15 cellular contexts compared by ENCODE assay signal in the genomic region with DNA sequence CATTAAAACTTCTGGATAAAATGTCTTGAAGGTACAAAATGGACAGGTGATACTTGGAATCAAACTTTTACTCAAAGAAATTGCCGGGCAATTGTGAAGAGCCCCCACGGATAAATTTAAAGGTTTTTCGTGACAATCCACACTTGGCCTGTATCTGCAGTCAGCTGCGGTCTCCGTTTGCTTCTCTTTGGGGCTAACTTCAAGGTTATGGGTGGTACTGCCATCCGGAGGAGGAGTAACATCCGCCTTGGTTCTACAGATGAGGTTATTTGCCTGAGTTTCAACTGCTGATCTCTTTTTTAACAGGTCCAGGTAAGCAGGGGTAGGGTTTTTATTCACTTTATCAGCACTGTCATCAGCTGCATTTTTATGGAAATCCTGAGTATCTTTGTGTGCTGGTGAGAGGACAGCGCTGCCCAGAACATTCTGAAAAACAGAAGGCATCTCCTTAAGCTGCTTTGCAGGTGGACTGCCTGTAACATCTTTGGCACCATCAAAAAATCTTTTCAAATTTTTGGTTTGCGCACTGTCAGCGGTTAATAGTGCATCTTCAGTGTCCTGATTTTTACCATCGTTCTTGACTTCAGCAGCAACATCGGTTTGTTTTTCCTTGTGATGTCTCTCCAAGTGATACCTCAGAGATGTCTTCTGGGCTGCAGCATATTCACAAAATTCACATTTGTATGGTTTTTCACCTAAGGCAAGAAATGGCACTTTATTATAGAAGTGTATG. TPM values are rescaled to one million over a fixed set of nuclear protein-coding genes. Genes with fewer than 3 reads are reported as not detected.
DNase-seq lines count a peak whose midpoint lies in the region; ATAC-seq and TF ChIP-seq lines count a peak whose summit lies in the region.
"Had no signal": no experiment of that assay in that cellular context is flagged by ENCODE, and none has a peak within 500 bp of the region (broad histone marks: within the 10 kb centered on the region; RNA-seq: fewer than 3 reads in every experiment).

No MANE protein-coding gene starts in this region.

- no peaks in the 10 kb centered on the region for H3K27me3 Mint-ChIP-seq in activated CD8-positive, alpha-beta memory T cell treated with anti-CD3 and anti-CD28 coated beads, Interleukin-2, amount 10 ng/mL, durations not matched to agents 7 days and 5 days
- H3K27me3 Mint-ChIP-seq in GM23338 (ENCODE audit: insufficient read depth, low read depth, poor library complexity): peaks cover 5% of the 10 kb centered on the region
- no peaks in the 10 kb centered on the region for H3K27me3 Mint-ChIP-seq in activated T-helper 17 cell treated with anti-CD3 and anti-CD28 coated beads, Interleukin-2, amount 50 U/mL, for 72 hours
- no peaks in the 10 kb centered on the region for H3K27me3 Mint-ChIP-seq in naive thymus-derived CD8-positive, alpha-beta T cell
- H3K27me3 Mint-ChIP-seq: activated B cell treated with CpG ODN at 0.5 μM for 24 hours had no signal

- DNase-seq in activated CD8-positive, alpha-beta memory T cell treated with anti-CD3 and anti-CD28 coated beads, Interleukin-2, amount 10 ng/mL, durations not matched to agents 7 days and 5 days: peak; percentile 58
- no peak for DNase-seq in activated CD8-positive, alpha-beta memory T cell treated with anti-CD3 and anti-CD28 coated beads, Interleukin-2, amount 50 U/mL, for 48 hours
- DNase-seq in GM23338 (ENCODE audit: low spot score) (no peak), superior temporal gyrus (ENCODE audit: extremely low spot score) (no peak)
- peak in 3 of 10 donors; percentile 29 to 52 (median 49) for DNase-seq in naive thymus-derived CD8-positive, alpha-beta T cell
- DNase-seq: activated B cell treated with CpG ODN at 0.5 μM for 24 hours; activated T-cell treated with anti-CD3 and anti-CD28 coated beads for 4 hours; DND-41; endodermal cell; NCI-H1694 treated with DMSO at 0.1 percent for 48 hours; stimulated activated naive CD4-positive, alpha-beta T cell; T-helper 1 cell had no signal

- H3K36me3 Mint-ChIP-seq in activated CD8-positive, alpha-beta memory T cell treated with anti-CD3 and anti-CD28 coated beads, Interleukin-2, amount 10 ng/mL, durations not matched to agents 7 days and 5 days: peaks cover 93% of the 10 kb centered on the region
- H3K36me3 Mint-ChIP-seq in GM23338 (ENCODE audit: low read depth): peaks cover 89% of the 10 kb centered on the region
- H3K36me3 Mint-ChIP-seq in activated T-helper 17 cell treated with anti-CD3 and anti-CD28 coated beads, Interleukin-2, amount 50 U/mL, for 72 hours (ENCODE audit: low read depth): peaks cover 100% of the 10 kb centered on the region
- H3K36me3 Mint-ChIP-seq in naive thymus-derived CD8-positive, alpha-beta T cell: peaks cover 23 to 90% (median 46%) of the 10 kb centered on the region in 3 donors

- peaks cover 100% of the 10 kb centered on the region for H3K79me2 ChIP-seq in GM23338 (replicated peaks; ENCODE audit: insufficient read depth)

- H3K27me3 ChIP-seq in GM23338 (ENCODE audit: insufficient read depth): no peaks in the 10 kb centered on the region

- H3K9me2 ChIP-seq in GM23338 (ENCODE audit: insufficient read depth): no peaks in the 10 kb centered on the region

- TF ChIP-seq CTCF in GM23338 (conservative IDR thresholded peaks at IDR 0.05; ENCODE audit: low read depth in 2 of 2): no peak

- peaks cover 61% of the 10 kb centered on the region for H3K36me3 ChIP-seq in GM23338 (ENCODE audit: insufficient read depth)

- H3K4me2 ChIP-seq in GM23338: no peak overlapping the region

- peaks cover 83% of the 10 kb centered on the region for H3K4me1 Mint-ChIP-seq in activated CD8-positive, alpha-beta memory T cell treated with anti-CD3 and anti-CD28 coated beads, Interleukin-2, amount 10 ng/mL, durations not matched to agents 7 days and 5 days
- peaks cover 27% of the 10 kb centered on the region for H3K4me1 Mint-ChIP-seq in GM23338
- H3K4me1 Mint-ChIP-seq in activated T-helper 17 cell treated with anti-CD3 and anti-CD28 coated beads, Interleukin-2, amount 50 U/mL, for 72 hours: peaks cover 50% of the 10 kb centered on the region
- peaks cover 28 to 97% (median 85%) of the 10 kb centered on the region in 4 donors for H3K4me1 Mint-ChIP-seq in naive thymus-derived CD8-positive, alpha-beta T cell

- peak overlapping the region; percentile 34; the same call in 1 of the 2 replicates for H3K27ac ChIP-seq in GM23338 (ENCODE audit: low read depth)

- H4K20me1 ChIP-seq in GM23338 (replicated peaks; ENCODE audit: insufficient read depth): peaks cover 64% of the 10 kb centered on the region

- CTCF ChIA-PET in activated CD8-positive, alpha-beta memory T cell treated with anti-CD3 and anti-CD28 coated beads, Interleukin-2, amount 10 ng/mL, durations not matched to agents 7 days and 5 days (lab: Charles Lee): interaction anchor here (0.9 to 7.3 kb wide), 7 partner anchors 288 to 368 kb away, joined by 3 to 78 read pairs (median 3); no protein-coding TSS in a partner anchor

- peak overlapping the region; percentile 49 for H3K4me3 Mint-ChIP-seq in activated CD8-positive, alpha-beta memory T cell treated with anti-CD3 and anti-CD28 coated beads, Interleukin-2, amount 10 ng/mL, durations not matched to agents 7 days and 5 days
- H3K4me3 Mint-ChIP-seq in GM23338: no peak overlapping the region
- peak overlapping the region; percentile 90 for H3K4me3 Mint-ChIP-seq in activated T-helper 17 cell treated with anti-CD3 and anti-CD28 coated beads, Interleukin-2, amount 50 U/mL, for 72 hours
- H3K4me3 Mint-ChIP-seq in naive thymus-derived CD8-positive, alpha-beta T cell: peak overlapping the region; percentile 55 to 93 (median 77)
- H3K4me3 Mint-ChIP-seq: activated B cell treated with CpG ODN at 0.5 μM for 24 hours, endodermal cell had no signal

- H3K27ac Mint-ChIP-seq in activated CD8-positive, alpha-beta memory T cell treated with anti-CD3 and anti-CD28 coated beads, Interleukin-2, amount 10 ng/mL, durations not matched to agents 7 days and 5 days: peak overlapping the region; percentile 80
- H3K27ac Mint-ChIP-seq in GM23338: no peak overlapping the region
- peak overlapping the region; percentile 76 for H3K27ac Mint-ChIP-seq in activated T-helper 17 cell treated with anti-CD3 and anti-CD28 coated beads, Interleukin-2, amount 50 U/mL, for 72 hours
- H3K27ac Mint-ChIP-seq in naive thymus-derived CD8-positive, alpha-beta T cell: peak overlapping the region; percentile 90 to 99 (median 94)
- H3K27ac Mint-ChIP-seq: activated B cell treated with CpG ODN at 0.5 μM for 24 hours, endodermal cell had no signal

- no peaks in the 10 kb centered on the region for H3K9me3 Mint-ChIP-seq in activated CD8-positive, alpha-beta memory T cell treated with anti-CD3 and anti-CD28 coated beads, Interleukin-2, amount 10 ng/mL, durations not matched to agents 7 days and 5 days (ENCODE audit: low read depth)
- H3K9me3 Mint-ChIP-seq in GM23338: no peaks in the 10 kb centered on the region
- no peaks in the 10 kb centered on the region for H3K9me3 Mint-ChIP-seq in activated T-helper 17 cell treated with anti-CD3 and anti-CD28 coated beads, Interleukin-2, amount 50 U/mL, for 72 hours
- H3K9me3 Mint-ChIP-seq in naive thymus-derived CD8-positive, alpha-beta T cell: no peaks in the 10 kb centered on the region
- H3K9me3 Mint-ChIP-seq: activated B cell treated with CpG ODN at 0.5 μM for 24 hours, endodermal cell had no signal

- POLR2A ChIA-PET in naive thymus-derived CD8-positive, alpha-beta T cell (lab: Charles Lee): interaction anchor here (1.0 to 2.0 kb wide), 3 partner anchors 17 to 356 kb away, joined by 3 to 7 read pairs (median 4); partner anchors contain the start of gene ZNF217

- H3F3A ChIP-seq in GM23338 (replicated peaks; ENCODE audit: low read depth): peaks cover 11% of the 10 kb centered on the region; the same call in 1 of the 2 replicates

- no peak overlapping the region for H2AFZ ChIP-seq in GM23338

- no peak overlapping the region for H3K4me3 ChIP-seq in GM23338

- H3K4me1 ChIP-seq in GM23338 (ENCODE audit: insufficient read depth): peaks cover 14% of the 10 kb centered on the region

- no peak for ATAC-seq in activated CD8-positive, alpha-beta memory T cell treated with anti-CD3 and anti-CD28 coated beads, Interleukin-2, amount 10 ng/mL, durations not matched to agents 7 days and 5 days
- ATAC-seq in GM23338 (no peak), GM18520 (IDR thresholded peaks at IDR 0.05; ENCODE audit: unreplicated experiment) (no peak), HG03442 (IDR thresholded peaks at IDR 0.05; ENCODE audit: unreplicated experiment) (no peak)
- no peak for ATAC-seq in activated T-helper 17 cell treated with anti-CD3 and anti-CD28 coated beads, Interleukin-2, amount 50 U/mL, for 72 hours (replicated peaks)
- peak; percentile 45 to 49 for ATAC-seq in naive thymus-derived CD8-positive, alpha-beta T cell

RNA-seq across cellular contexts. Expression of gene ZNF217, which starts 16.9 kb away (rescaled TPM):
- total RNA-seq in activated CD8-positive, alpha-beta memory T cell treated with anti-CD3 and anti-CD28 coated beads, Interleukin-2, amount 10 ng/mL, durations not matched to agents 7 days and 5 days: 10 to 100 TPM; 80.2 to 81.9 TPM
- total RNA-seq in GM23338 (2014; rRNA removed; shearing (Covaris generic)): 76.7 and 78.0 TPM in 2 replicates
- polyA plus RNA-seq in GM23338 (2016; fragmentation: Nextera tagmentation; extraction: Ambion mirVana): 30.8 and 32.8 TPM in 2 replicates
- total RNA-seq in activated T-helper 17 cell treated with anti-CD3 and anti-CD28 coated beads, Interleukin-2, amount 50 U/mL, for 72 hours: 10 to 100 TPM; 52.7 to 54.2 TPM
- total RNA-seq in naive thymus-derived CD8-positive, alpha-beta T cell: 100 to 1,000 TPM; 100 to 101 TPM
- 10 to 100 TPM; 21.5 to 34.2 (median 25.3) TPM for polyA plus RNA-seq in naive thymus-derived CD8-positive, alpha-beta T cell

Comparison
In these comparisons a context has a peak if more than half of its experiments do, and no peak if none do; other contexts are left out.
1. ATAC-seq: peak in naive thymus-derived CD8-positive, alpha-beta T cell (2 of 2); none in activated CD8-positive, alpha-beta memory T cell treated with anti-CD3 and anti-CD28 coated beads, Interleukin-2, amount 10 ng/mL, durations not matched to agents 7 days and 5 days (single experiment), GM23338 (single experiment), activated T-helper 17 cell treated with anti-CD3 and anti-CD28 coated beads, Interleukin-2, amount 50 U/mL, for 72 hours (single experiment), GM18520 (single experiment) and HG03442 (single experiment).